Comparison of ENCODE assay signal across 8 cellular contexts in genomic region chr17:49880291-49881053, GRCh38. TPM values are rescaled to one million over a fixed set of nuclear protein-coding genes. Genes with fewer than 3 reads are reported as not detected.
DNase-seq lines count a peak whose midpoint lies in the region; FAIRE-seq and TF ChIP-seq lines count a peak whose summit lies in the region.
"Had no signal": no experiment of that assay in that cellular context is flagged by ENCODE, and none has a peak within 500 bp of the region (broad histone marks: within the 10 kb centered on the region; RNA-seq: fewer than 3 reads in every experiment).

No MANE protein-coding gene starts in this region.

- WGBS in thyroid gland, 2 donors, result 14 to 18% methylated on average over 28 to 37 of the region's 41 CpGs

- DNase-seq in GM13976 (ENCODE audit: low spot score) (peak; percentile 95), HuH-7 (ENCODE audit: low spot score) (peak; percentile 97), SJCRH30 (peak; percentile 79 to 82), frontal cortex (ENCODE audit: low spot score in 2 of 2) (peak; percentile 64 to 89), nucleus accumbens (lab: John Stamatoyannopoulos, UW) (peak in 33 of 56 donors; percentile 1 to 65 (median 15)), thyroid gland (peak; percentile 80 to 83)
- DNase-seq in activated effector memory CD4-positive, alpha-beta T cell treated with anti-CD3 and anti-CD28 coated beads, Interleukin-2, amount 50 U/mL, for 16 hours, result peak; percentile 90

- intact Hi-C loops in thyroid gland (cut with DNase I), result loop anchor here (5.0 kb wide), 2 partner anchors 72 to 117 kb away; partner anchors contain the start of gene DLX3

- H3K4me1 ChIP-seq in SJCRH30 (peaks cover 23% of the 10 kb centered on the region), thyroid gland (peaks cover 16 to 26% of the 10 kb centered on the region in 2 donors)

- H3K36me3 ChIP-seq in SJCRH30 (no peaks in the 10 kb centered on the region), thyroid gland (no peaks in the 10 kb centered on the region)

- H3K4me3 ChIP-seq in SJCRH30 (no peak overlapping the region), thyroid gland (replicated peaks in 1 of 3) (no peak overlapping the region)

- in situ Hi-C loops in GM13976 (cut with MboI; ENCODE audit: low sequenced_read_pairs, unreplicated experiment), result no loop called here

- H3K27ac ChIP-seq in SJCRH30 (peak overlapping the region; percentile 43), thyroid gland (no peak overlapping the region)

- no peaks in the 10 kb centered on the region for H3K9me3 ChIP-seq in SJCRH30 (replicated peaks)
- no peaks in the 10 kb centered on the region for H3K9me3 ChIP-seq in thyroid gland

- TF ChIP-seq POLR2A in thyroid gland (IDR thresholded peaks at IDR 0.05), result no peak

- TF ChIP-seq CTCF in GM13976 (IDR thresholded peaks at IDR 0.05; ENCODE audit: borderline replicate concordance, control extremely low read depth, extremely low read depth, insufficient read depth, missing control alignments) (peak; percentile 83), thyroid gland (IDR thresholded peaks at IDR 0.05) (peak; percentile 89 to 100 (median 99))

- FAIRE-seq in frontal cortex (lab: Jason Lieb, UNC), result no peak

- H3K27me3 ChIP-seq in SJCRH30 (no peaks in the 10 kb centered on the region), thyroid gland (no peaks in the 10 kb centered on the region)

RNA-seq across cellular contexts. Expression of gene TAC4, which starts 32.6 kb away (rescaled TPM):
- total RNA-seq in SJCRH30 (2014; rRNA removed; shearing (Covaris generic)), result not detected in 2 replicates
- total RNA-seq in frontal cortex, result not detected
- not detected for total RNA-seq in thyroid gland
- total RNA-seq: subcutaneous adipose tissue had no signal

Comparison
In these comparisons a context has a peak if more than half of its experiments do, and no peak if none do; other contexts are left out.
1. DNase-seq: peak in every context shown above with its lines; median percentile 97 in HuH-7; 95 in GM13976; 90 in activated effector memory CD4-positive, alpha-beta T cell treated with anti-CD3 and anti-CD28 coated beads, Interleukin-2, amount 50 U/mL, for 16 hours; 82 in thyroid gland; 80 in SJCRH30; 76 in frontal cortex; 15 in nucleus accumbens.